8 cellular contexts compared by ENCODE assay signal in genomic region chr9:134025606-134026541, GRCh38. TPM values are rescaled to one million over a fixed set of nuclear protein-coding genes. Genes with fewer than 3 reads are reported as not detected.
DNase-seq lines count a peak whose midpoint lies in the region; ATAC-seq lines count a peak whose summit lies in the region.

No MANE protein-coding gene starts in this region.

- ATAC-seq in HG02870 (IDR thresholded peaks at IDR 0.05; ENCODE audit: unreplicated experiment), result peak; percentile 33
- ATAC-seq in naive B cell (ENCODE audit: low read depth in 2 of 2), result peak; percentile 54 to 59
- peak; percentile 75 for ATAC-seq in stimulated activated naive CD8-positive, alpha-beta T cell treated with anti-CD3 and anti-CD28 coated beads, Interleukin-15, amount 100 ng/mL, for 72 hours

- peak overlapping the region in 1 of 2 donors; percentile 66 for H3K27ac ChIP-seq in esophagus (ENCODE audit: low read depth in 2 of 2, low read length in 1 of 2)

- DNase-seq in SIG-M5 treated with dmso at 0.1 percent for 504 hours (lab: John Stamatoyannopoulos, UW; ENCODE audit: unreplicated experiment) (peak; percentile 15), SIG-M5 (lab: John Stamatoyannopoulos, UW) (no peak), NCI-H226 (peak; percentile 2), naive B cell (peak; percentile 63)
- peak; percentile 83 for DNase-seq in activated CD8-positive, alpha-beta memory T cell treated with anti-CD3 and anti-CD28 coated beads, Interleukin-2, amount 50 U/mL, for 48 hours
- DNase-seq in stimulated activated naive CD8-positive, alpha-beta T cell treated with anti-CD3 and anti-CD28 coated beads, Interleukin-15, amount 100 ng/mL, for 72 hours, result peak; percentile 64 to 67

- WGBS in esophagus, 2 donors, result 11 to 12% methylated on average over 66 of the region's 66 CpGs

- no peaks in the 10 kb centered on the region for H3K36me3 Mint-ChIP-seq in naive B cell

- peaks cover 10 to 28% (median 12%) of the 10 kb centered on the region in 3 donors for H3K4me1 Mint-ChIP-seq in naive B cell
- peaks cover 16% of the 10 kb centered on the region for H3K4me1 Mint-ChIP-seq in stimulated activated naive CD8-positive, alpha-beta T cell treated with anti-CD3 and anti-CD28 coated beads, Interleukin-15, amount 100 ng/mL, for 72 hours

- no peaks in the 10 kb centered on the region for H3K9me3 Mint-ChIP-seq in naive B cell
- H3K9me3 Mint-ChIP-seq in stimulated activated naive CD8-positive, alpha-beta T cell treated with anti-CD3 and anti-CD28 coated beads, Interleukin-15, amount 100 ng/mL, for 72 hours, result no peaks in the 10 kb centered on the region

- no peaks in the 10 kb centered on the region for H3K27me3 Mint-ChIP-seq in naive B cell
- H3K27me3 Mint-ChIP-seq in stimulated activated naive CD8-positive, alpha-beta T cell treated with anti-CD3 and anti-CD28 coated beads, Interleukin-15, amount 100 ng/mL, for 72 hours, result no peaks in the 10 kb centered on the region

- peak overlapping the region in 4 of 6 donors; percentile 32 to 88 (median 54) for H3K27ac Mint-ChIP-seq in naive B cell
- H3K27ac Mint-ChIP-seq in stimulated activated naive CD8-positive, alpha-beta T cell treated with anti-CD3 and anti-CD28 coated beads, Interleukin-15, amount 100 ng/mL, for 72 hours, result peak overlapping the region; percentile 59 to 87

- no peaks in the 10 kb centered on the region for H3K36me3 ChIP-seq in esophagus (ENCODE audit: control insufficient read depth in 2 of 2, insufficient read depth in 2 of 2, low read length in 1 of 2)

- no peaks in the 10 kb centered on the region for H3K9me3 ChIP-seq in esophagus (ENCODE audit: control insufficient read depth in 2 of 2, insufficient read depth in 1 of 2, low read depth in 1 of 2, low read length in 1 of 2)

- H3K4me3 ChIP-seq in esophagus (ENCODE audit: low read depth in 1 of 2, low read length in 2 of 2), result peak overlapping the region; percentile 69 to 70

- H3K27me3 ChIP-seq in esophagus (ENCODE audit: control insufficient read depth in 1 of 2, insufficient read depth in 2 of 2, low read length in 2 of 2), result no peaks in the 10 kb centered on the region

- H3K4me3 Mint-ChIP-seq in naive B cell, result peak overlapping the region; percentile 78 to 91 (median 84)
- H3K4me3 Mint-ChIP-seq in stimulated activated naive CD8-positive, alpha-beta T cell treated with anti-CD3 and anti-CD28 coated beads, Interleukin-15, amount 100 ng/mL, for 72 hours, result peak overlapping the region; percentile 86 to 90

- peaks cover 0 to 8% of the 10 kb centered on the region in 2 donors for H3K4me1 ChIP-seq in esophagus (ENCODE audit: control insufficient read depth in 2 of 2, insufficient read depth in 2 of 2, low read length in 1 of 2)

RNA-seq across cellular contexts. Expression of gene BRD3OS, which starts 0.6 kb away (rescaled TPM):
- polyA plus RNA-seq in esophagus (1 to 10 TPM; 2.7 to 3.5 TPM), naive B cell (ENCODE audit: low read depth in 6 of 6) (10 to 100 TPM; 31.3 to 45.1 (median 35.9) TPM)

RNA-seq across cellular contexts. Expression of gene VAV2, which starts 33.8 kb away (rescaled TPM):
- 1 to 10 TPM; 4.8 to 5.0 TPM for polyA plus RNA-seq in esophagus
- 10 to 100 TPM in 5 of 6 donors, 1 to 10 TPM in 1; 5.7 to 33.3 (median 15.2) TPM for polyA plus RNA-seq in naive B cell (ENCODE audit: low read depth in 6 of 6)

RNA-seq across cellular contexts. Expression of gene BRD3, which starts 42.0 kb away (rescaled TPM):
- polyA plus RNA-seq in esophagus, result 1 to 10 TPM; 4.5 to 6.6 TPM
- polyA plus RNA-seq in naive B cell (ENCODE audit: low read depth in 6 of 6), result 10 to 100 TPM in 5 of 6 donors, 1 to 10 TPM in 1; 9.0 to 26.2 (median 15.1) TPM

Comparison
In these comparisons a context has a peak if more than half of its experiments do, and no peak if none do; other contexts are left out.
1. RNA of gene BRD3OS, which starts 0.6 kb away (polyA plus RNA-seq): 31.3 to 45.1 TPM in naive B cell; 2.7 to 3.5 TPM in esophagus; every median in the first group is over 4 times any median in the second.
2. Peak in every context shown above with its lines, with median percentiles within 50 percentile points of each other: ATAC-seq.